ENCODE assay signal across 11 cellular contexts in the genomic region with DNA sequence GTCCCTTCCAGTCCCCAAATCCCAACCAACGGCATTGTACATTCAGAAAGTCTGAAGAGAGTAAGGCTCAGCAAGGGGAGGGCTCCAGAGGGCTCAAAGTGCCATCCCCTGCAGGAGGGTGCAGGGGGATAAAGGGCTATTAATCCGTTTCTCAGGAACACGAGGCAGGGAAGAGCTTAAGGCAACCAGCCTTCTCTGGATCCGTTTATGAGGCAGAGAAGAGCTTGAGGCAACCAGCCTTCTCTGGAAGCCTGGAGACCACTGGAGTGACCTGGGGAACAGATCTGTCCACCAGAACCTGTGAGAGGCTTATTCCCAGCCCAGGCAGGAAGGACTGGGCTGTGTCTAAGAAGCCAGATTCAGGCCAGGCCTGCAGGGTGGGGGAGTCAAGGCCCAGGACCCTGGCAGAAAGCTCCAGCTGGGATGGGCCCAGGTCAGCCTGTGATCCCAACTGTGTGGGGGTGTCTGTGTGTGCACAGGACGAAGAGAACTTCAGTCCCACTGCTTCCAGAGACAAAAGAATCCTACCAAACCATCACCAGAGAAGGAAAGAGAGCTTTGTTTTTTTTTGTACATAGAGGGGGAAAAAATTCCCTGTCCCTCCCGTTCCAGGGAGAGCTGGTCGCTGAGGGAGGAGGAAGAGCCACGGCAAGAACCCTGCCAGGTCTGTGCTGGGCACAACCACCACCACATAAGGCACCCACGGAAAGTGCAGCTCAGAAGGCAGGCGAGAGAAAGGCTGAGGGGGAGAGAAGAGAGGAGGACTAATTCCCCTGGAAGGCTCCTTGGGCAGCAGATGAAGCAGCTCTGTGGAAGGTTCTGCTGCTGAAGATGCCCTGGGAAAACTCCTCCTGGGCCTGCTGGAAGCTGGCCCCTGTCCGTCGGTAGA. TPM values are rescaled to one million over a fixed set of nuclear protein-coding genes. Genes with fewer than 3 reads are reported as not detected.
DNase-seq lines count a peak whose midpoint lies in the region; ATAC-seq and TF ChIP-seq lines count a peak whose summit lies in the region.
"Had no signal": no experiment of that assay in that cellular context is flagged by ENCODE, and none has a peak within 500 bp of the region (broad histone marks: within the 10 kb centered on the region; RNA-seq: fewer than 3 reads in every experiment).

No MANE protein-coding gene starts in this region.

- CTCF ChIA-PET in activated naive CD4-positive, alpha-beta T cell treated with anti-CD3 and anti-CD28 coated beads, Interleukin-2, amount 10 ng/mL, durations not matched to agents 7 days and 5 days (lab: Charles Lee) = interaction anchor here (0.5 to 3.6 kb wide), 17 partner anchors 9 to 1059 kb away, joined by 3 to 27 read pairs (median 4); partner anchors contain the start of genes FBXO22 and MPI
- CTCF ChIA-PET in activated CD8-positive, alpha-beta T cell treated with anti-CD3 and anti-CD28 coated beads for 36 hours (lab: Charles Lee) = interaction anchor here (0.7 to 4.7 kb wide), 15 partner anchors 9 to 106 kb away, joined by 3 to 38 read pairs (median 5); partner anchors contain the start of genes FAM219B and MPI
- CTCF ChIA-PET in HEK293T (lab: Yijun Ruan, JAX) = interaction anchor here (0.7 kb wide), 1 partner anchor 75 kb away, joined by 4 read pairs; no protein-coding TSS in a partner anchor

- no peaks in the 10 kb centered on the region for H3K9me3 ChIP-seq in mucosa of rectum (ENCODE audit: control insufficient read depth in 2 of 2, low read length in 2 of 2)
- no peaks in the 10 kb centered on the region for H3K9me3 ChIP-seq in transverse colon
- H3K9me3 ChIP-seq: neutrophil had no signal

- H3K4me1 ChIP-seq in mucosa of rectum (ENCODE audit: control insufficient read depth in 2 of 2, insufficient read depth in 2 of 2, low read length in 2 of 2) (peaks cover 23 to 27% of the 10 kb centered on the region in 2 donors), transverse colon (peaks cover 19 to 30% (median 25%) of the 10 kb centered on the region in 4 donors)

- no peak for DNase-seq in activated naive CD4-positive, alpha-beta T cell treated with anti-CD3 and anti-CD28 coated beads, Interleukin-2, amount 10 ng/mL, durations not matched to agents 7 days and 5 days
- no peak for DNase-seq in activated naive CD4-positive, alpha-beta T cell treated with anti-CD3 and anti-CD28 coated beads, Interleukin-2, amount 50 U/mL, for 16 hours
- DNase-seq in activated CD8-positive, alpha-beta T cell treated with anti-CD3 and anti-CD28 coated beads for 36 hours = peak; percentile 28
- DNase-seq in transverse colon (no peak), HEK293T (ENCODE audit: extremely low spot score) (no peak)
- DNase-seq: AML-193, foreskin keratinocyte had no signal

- H3K4me3 Mint-ChIP-seq in activated naive CD4-positive, alpha-beta T cell treated with anti-CD3 and anti-CD28 coated beads, Interleukin-2, amount 10 ng/mL, durations not matched to agents 7 days and 5 days = peak overlapping the region; percentile 61
- H3K4me3 Mint-ChIP-seq in activated CD8-positive, alpha-beta T cell treated with anti-CD3 and anti-CD28 coated beads for 36 hours = peak overlapping the region; percentile 90

- no peak for TF ChIP-seq POLR2A in transverse colon (IDR thresholded peaks at IDR 0.05)

- peak; percentile 0 for ATAC-seq in activated CD8-positive, alpha-beta T cell treated with anti-CD3 and anti-CD28 coated beads for 36 hours
- ATAC-seq in GM21529 (IDR thresholded peaks at IDR 0.05; ENCODE audit: unreplicated experiment) (no peak), HG03439 (IDR thresholded peaks at IDR 0.05; ENCODE audit: unreplicated experiment) (no peak)
- ATAC-seq: foreskin keratinocyte had no signal

- WGBS in transverse colon (ENCODE audit: low coverage in 1 of 2), 2 donors = 76% methylated on average over 12 of the region's 12 CpGs; no CpG with 5 or more reads in 1 of the 2 donors

- peak; percentile 14 for TF ChIP-seq CTCF in activated CD8-positive, alpha-beta T cell treated with anti-CD3 and anti-CD28 coated beads for 36 hours (IDR thresholded peaks at IDR 0.05)
- no peak for TF ChIP-seq CTCF in transverse colon (IDR thresholded peaks at IDR 0.05)

- no peaks in the 10 kb centered on the region for H3K27me3 ChIP-seq in mucosa of rectum (ENCODE audit: control insufficient read depth in 2 of 2, insufficient read depth in 2 of 2, low read length in 2 of 2)
- no peaks in the 10 kb centered on the region for H3K27me3 ChIP-seq in transverse colon
- H3K27me3 ChIP-seq: foreskin keratinocyte, neutrophil had no signal

- intact Hi-C loops in activated CD8-positive, alpha-beta T cell treated with anti-CD3 and anti-CD28 coated beads for 36 hours (cut with micrococcal nuclease) = loop anchor here (5.0 kb wide), 1 partner anchor 62 kb away; the partner anchor contains the start of gene CSK
- intact Hi-C loops in transverse colon (cut with DNase I; ENCODE audit: low total_unique reads) = loop anchor here (5.0 to 10.0 kb wide), 2 partner anchors 62 to 110 kb away; partner anchors contain the start of genes CSK and RPP25

- in situ Hi-C loops in transverse colon (cut with MboI; ENCODE audit: low pct_ligation_motif_present in 1 of 4, low pct_unique_long_range_greater_than_20kb in 1 of 4, low sequenced_read_pairs in 3 of 4) = no loop called here

- H3K27ac ChIP-seq in mucosa of rectum (ENCODE audit: low read depth in 2 of 2, low read length in 2 of 2) = peak overlapping the region; percentile 21 to 48
- peak overlapping the region; percentile 7 to 95 (median 90) for H3K27ac ChIP-seq in transverse colon
- H3K27ac ChIP-seq: foreskin keratinocyte had no signal

- TF ChIP-seq EP300 in transverse colon (IDR thresholded peaks at IDR 0.05; ENCODE audit: low read depth) = no peak

- peak overlapping the region in 1 of 2 donors; percentile 6 for H3K9ac ChIP-seq in mucosa of rectum (ENCODE audit: low read depth in 1 of 2, low read length in 2 of 2)

- peak overlapping the region; percentile 92 for H3K27ac Mint-ChIP-seq in activated naive CD4-positive, alpha-beta T cell treated with anti-CD3 and anti-CD28 coated beads, Interleukin-2, amount 10 ng/mL, durations not matched to agents 7 days and 5 days
- peak overlapping the region; percentile 94 for H3K27ac Mint-ChIP-seq in activated CD8-positive, alpha-beta T cell treated with anti-CD3 and anti-CD28 coated beads for 36 hours

- H3K36me3 ChIP-seq in mucosa of rectum (ENCODE audit: control insufficient read depth in 2 of 2, insufficient read depth in 2 of 2, low read length in 2 of 2) (peaks cover 41 to 56% of the 10 kb centered on the region in 2 donors), transverse colon (peaks cover 0 to 23% (median 9%) of the 10 kb centered on the region in 4 donors)

- H3K4me3 ChIP-seq in mucosa of rectum (ENCODE audit: low read length in 2 of 2) (no peak overlapping the region), transverse colon (no peak overlapping the region)

- no peaks in the 10 kb centered on the region for H3K27me3 Mint-ChIP-seq in activated naive CD4-positive, alpha-beta T cell treated with anti-CD3 and anti-CD28 coated beads, Interleukin-2, amount 10 ng/mL, durations not matched to agents 7 days and 5 days
- no peaks in the 10 kb centered on the region for H3K27me3 Mint-ChIP-seq in activated CD8-positive, alpha-beta T cell treated with anti-CD3 and anti-CD28 coated beads for 36 hours

- peaks cover 62% of the 10 kb centered on the region for H3K4me1 Mint-ChIP-seq in activated naive CD4-positive, alpha-beta T cell treated with anti-CD3 and anti-CD28 coated beads, Interleukin-2, amount 10 ng/mL, durations not matched to agents 7 days and 5 days
- peaks cover 44% of the 10 kb centered on the region for H3K4me1 Mint-ChIP-seq in activated CD8-positive, alpha-beta T cell treated with anti-CD3 and anti-CD28 coated beads for 36 hours (ENCODE audit: low read depth)

- POLR2A ChIA-PET in activated CD8-positive, alpha-beta T cell treated with anti-CD3 and anti-CD28 coated beads for 36 hours (lab: Charles Lee) = interaction anchor here (0.7 to 4.5 kb wide), 10 partner anchors 12 to 62 kb away, joined by 3 to 18 read pairs (median 4); partner anchors contain the start of gene FAM219B
- POLR2A ChIA-PET in HEK293T (lab: Yijun Ruan, JAX) = interaction anchor here (0.7 to 3.5 kb wide), 9 partner anchors 9 to 609 kb away, joined by 3 to 17 read pairs (median 4); partner anchors contain the start of genes COX5A, FAM219B and MPI

- H3K36me3 Mint-ChIP-seq in activated naive CD4-positive, alpha-beta T cell treated with anti-CD3 and anti-CD28 coated beads, Interleukin-2, amount 10 ng/mL, durations not matched to agents 7 days and 5 days = peaks cover 52% of the 10 kb centered on the region
- peaks cover 24% of the 10 kb centered on the region for H3K36me3 Mint-ChIP-seq in activated CD8-positive, alpha-beta T cell treated with anti-CD3 and anti-CD28 coated beads for 36 hours (ENCODE audit: low read depth)

- H3K9me3 Mint-ChIP-seq in activated naive CD4-positive, alpha-beta T cell treated with anti-CD3 and anti-CD28 coated beads, Interleukin-2, amount 10 ng/mL, durations not matched to agents 7 days and 5 days = no peaks in the 10 kb centered on the region
- H3K9me3 Mint-ChIP-seq in activated CD8-positive, alpha-beta T cell treated with anti-CD3 and anti-CD28 coated beads for 36 hours = no peaks in the 10 kb centered on the region

TF ChIP-seq in HEK293T, 16 proteins besides CTCF, POLR2A, EP300 and RAD21:
- TF ChIP-seq SUZ12 (IDR thresholded peaks at IDR 0.05) = no peak
- TF ChIP-seq FOXK2 (IDR thresholded peaks at IDR 0.05) = no peak
- no peak for TF ChIP-seq LEF1 (IDR thresholded peaks at IDR 0.05; ENCODE audit: borderline replicate concordance)
- TF ChIP-seq ELF4 (IDR thresholded peaks at IDR 0.05) = no peak

RNA-seq across cellular contexts. Expression of gene ULK3, which starts 1.6 kb away (rescaled TPM):
- 10 to 100 TPM; 45.9 to 49.3 TPM for total RNA-seq in activated CD8-positive, alpha-beta T cell treated with anti-CD3 and anti-CD28 coated beads for 36 hours
- total RNA-seq in transverse colon = 100 to 1,000 TPM; 138 to 473 (median 312) TPM

RNA-seq across cellular contexts. Expression of gene CPLX3, which starts 18.1 kb away (rescaled TPM):
- total RNA-seq in activated CD8-positive, alpha-beta T cell treated with anti-CD3 and anti-CD28 coated beads for 36 hours = under 1 TPM in 1 of 2 experiments, not detected in 1; 0.11 TPM
- not detected for total RNA-seq in transverse colon
- total RNA-seq: foreskin keratinocyte had no signal

RNA-seq across cellular contexts. Expression of gene SCAMP2, which starts 28.6 kb away (rescaled TPM):
- 10 to 100 TPM; 57.8 to 58.9 TPM for total RNA-seq in activated CD8-positive, alpha-beta T cell treated with anti-CD3 and anti-CD28 coated beads for 36 hours
- 100 to 1,000 TPM; 154 to 234 (median 193) TPM for total RNA-seq in transverse colon

RNA-seq across cellular contexts. Expression of gene LMAN1L, which starts 31.9 kb away (rescaled TPM):
- total RNA-seq in activated CD8-positive, alpha-beta T cell treated with anti-CD3 and anti-CD28 coated beads for 36 hours = under 1 TPM in 1 of 2 experiments, not detected in 1; 0.11 TPM
- total RNA-seq in transverse colon = 10 to 100 TPM in 1 of 4 donors, not detected in 3; 20.2 TPM
- total RNA-seq: foreskin keratinocyte had no signal

RNA-seq across cellular contexts. Expression of gene MPI, which starts 45.3 kb away (rescaled TPM):
- total RNA-seq in activated CD8-positive, alpha-beta T cell treated with anti-CD3 and anti-CD28 coated beads for 36 hours = 10 to 100 TPM; 67.1 to 74.3 TPM
- 100 to 1,000 TPM in 2 of 4 donors, 10 to 100 TPM in 2; 63.1 to 176 (median 98.4) TPM for total RNA-seq in transverse colon
